7 cellular contexts compared by ENCODE assay signal in genomic region chr6:134891633-134892032, GRCh38. TPM values are rescaled to one million over a fixed set of nuclear protein-coding genes. Genes with fewer than 3 reads are reported as not detected.
"Had no signal": no experiment of that assay in that cellular context is flagged by ENCODE, and none has a peak within 500 bp of the region (broad histone marks: within the 10 kb centered on the region; RNA-seq: fewer than 3 reads in every experiment).

No MANE protein-coding gene starts in this region.

- DNase-seq: IMR-90, KBM-7 had no signal

- FAIRE-seq: HTR-8/SVneo, K562 had no signal

- H3K27ac ChIP-seq: HL-60 had no signal

- H3K4me3 ChIP-seq: K562 had no signal

- ATAC-seq: K562 had no signal

RNA-seq across cellular contexts. Expression of gene ALDH8A1, which starts 58.3 kb away (rescaled TPM):
- total RNA-seq: HT-29 had no signal
- polyA plus RNA-seq: IgD-negative memory B cell had no signal
